ENCODE assay signal across 1 cellular context in the genomic region with DNA sequence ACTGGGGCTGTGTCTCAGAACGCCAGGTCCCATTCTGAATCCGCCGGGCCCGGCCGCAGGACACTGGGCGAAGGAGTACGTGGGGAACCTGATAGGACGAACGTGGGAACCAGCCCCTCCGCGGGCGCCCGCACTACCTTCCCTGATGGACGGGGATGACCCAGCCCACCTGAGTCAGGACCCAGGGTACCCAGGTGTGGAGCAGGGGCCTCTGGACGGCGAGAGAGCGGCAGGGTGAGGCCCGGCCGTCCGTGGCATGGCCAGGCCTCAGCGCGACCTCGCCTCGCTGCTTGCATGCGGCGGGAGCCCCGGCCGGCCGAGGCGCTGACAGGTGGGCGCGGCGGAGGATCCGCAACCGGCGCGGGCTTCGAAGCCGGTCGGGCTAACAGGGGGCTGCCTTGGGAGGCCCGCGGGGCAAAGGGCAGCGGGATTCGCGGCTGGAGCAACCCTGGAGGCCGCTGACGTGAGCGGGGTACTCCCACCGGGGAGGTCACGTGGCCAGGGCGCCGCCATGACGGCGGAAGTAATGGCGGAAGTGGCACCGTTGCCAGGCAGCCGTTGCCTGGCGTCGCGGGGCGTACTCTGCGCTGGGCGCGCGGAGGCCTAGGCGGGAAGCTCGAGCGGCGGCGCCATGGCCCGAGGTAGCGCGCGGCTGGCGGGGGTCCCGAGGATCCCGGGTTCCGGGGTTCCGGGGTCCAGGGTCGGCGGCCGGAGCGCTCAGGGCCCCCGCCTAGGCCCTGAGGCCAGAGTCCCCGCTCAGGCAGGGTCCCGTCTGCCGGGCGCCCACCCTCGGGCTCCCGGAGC.
TF ChIP-seq lines count a peak whose summit lies in the region.

A gene (plus strand): TSS at position 580 of the 804 bp plus-strand sequence. CDS start 52 bp downstream, at position 632.

TF ChIP-seq in HepG2, 621 proteins besides CTCF, POLR2A, EP300 and RAD21 (continued from another document and continues in another):
- TF ChIP-seq, protein P1, sequence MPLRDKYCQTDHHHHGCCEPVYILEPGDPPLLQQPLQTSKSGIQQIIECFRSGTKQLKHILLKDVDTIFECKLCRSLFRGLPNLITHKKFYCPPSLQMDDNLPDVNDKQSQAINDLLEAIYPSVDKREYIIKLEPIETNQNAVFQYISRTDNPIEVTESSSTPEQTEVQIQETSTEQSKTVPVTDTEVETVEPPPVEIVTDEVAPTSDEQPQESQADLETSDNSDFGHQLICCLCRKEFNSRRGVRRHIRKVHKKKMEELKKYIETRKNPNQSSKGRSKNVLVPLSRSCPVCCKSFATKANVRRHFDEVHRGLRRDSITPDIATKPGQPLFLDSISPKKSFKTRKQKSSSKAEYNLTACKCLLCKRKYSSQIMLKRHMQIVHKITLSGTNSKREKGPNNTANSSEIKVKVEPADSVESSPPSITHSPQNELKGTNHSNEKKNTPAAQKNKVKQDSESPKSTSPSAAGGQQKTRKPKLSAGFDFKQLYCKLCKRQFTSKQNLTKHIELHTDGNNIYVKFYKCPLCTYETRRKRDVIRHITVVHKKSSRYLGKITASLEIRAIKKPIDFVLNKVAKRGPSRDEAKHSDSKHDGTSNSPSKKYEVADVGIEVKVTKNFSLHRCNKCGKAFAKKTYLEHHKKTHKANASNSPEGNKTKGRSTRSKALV (CRISPR knock-in tag; IDR thresholded peaks at IDR 0.05), result peak; percentile 72; the same call in 1 of the 2 replicates
- TF ChIP-seq, protein P2, sequence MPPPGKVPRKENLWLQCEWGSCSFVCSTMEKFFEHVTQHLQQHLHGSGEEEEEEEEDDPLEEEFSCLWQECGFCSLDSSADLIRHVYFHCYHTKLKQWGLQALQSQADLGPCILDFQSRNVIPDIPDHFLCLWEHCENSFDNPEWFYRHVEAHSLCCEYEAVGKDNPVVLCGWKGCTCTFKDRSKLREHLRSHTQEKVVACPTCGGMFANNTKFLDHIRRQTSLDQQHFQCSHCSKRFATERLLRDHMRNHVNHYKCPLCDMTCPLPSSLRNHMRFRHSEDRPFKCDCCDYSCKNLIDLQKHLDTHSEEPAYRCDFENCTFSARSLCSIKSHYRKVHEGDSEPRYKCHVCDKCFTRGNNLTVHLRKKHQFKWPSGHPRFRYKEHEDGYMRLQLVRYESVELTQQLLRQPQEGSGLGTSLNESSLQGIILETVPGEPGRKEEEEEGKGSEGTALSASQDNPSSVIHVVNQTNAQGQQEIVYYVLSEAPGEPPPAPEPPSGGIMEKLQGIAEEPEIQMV (CRISPR knock-in tag; IDR thresholded peaks at IDR 0.05; ENCODE audit: low read depth), result no peak
- TF ChIP-seq ZSCAN30 (CRISPR knock-in tag; IDR thresholded peaks at IDR 0.05) (no peak), GFI1 (CRISPR knock-in tag; IDR thresholded peaks at IDR 0.05; ENCODE audit: borderline replicate concordance) (peak; percentile 55; the same call in 1 of the 2 replicates), ZNF207 (IDR thresholded peaks at IDR 0.05; ENCODE audit: borderline replicate concordance) (no peak), ZNF235 (CRISPR knock-in tag; IDR thresholded peaks at IDR 0.05; ENCODE audit: borderline replicate concordance) (peak; percentile 97; the same call in 1 of the 2 replicates), EEA1 (CRISPR knock-in tag; IDR thresholded peaks at IDR 0.05; ENCODE audit: borderline replicate concordance) (peak; percentile 75; the same call in 1 of the 2 replicates), ZNF510 (CRISPR knock-in tag; IDR thresholded peaks at IDR 0.05; ENCODE audit: low read depth) (no peak), ZNF160 (CRISPR knock-in tag; IDR thresholded peaks at IDR 0.05) (peak; percentile 57; the same call in 1 of the 2 replicates), ISL2 (CRISPR knock-in tag; IDR thresholded peaks at IDR 0.05) (peak; percentile 57), ZKSCAN8 (CRISPR knock-in tag; IDR thresholded peaks at IDR 0.05; ENCODE audit: borderline replicate concordance) (no peak), GLI4 (CRISPR knock-in tag; IDR thresholded peaks at IDR 0.05; ENCODE audit: borderline replicate concordance) (0 out of 2 replicates have a peak, but pooled peaks have one; percentile 83), SMAD3 (CRISPR knock-in tag; IDR thresholded peaks at IDR 0.05) (peak; percentile 43; the same call in 1 of the 2 replicates), ZNF652 (CRISPR knock-in tag; IDR thresholded peaks at IDR 0.05; ENCODE audit: borderline replicate concordance, low read depth) (no peak), SIN3A (IDR thresholded peaks at IDR 0.05; ENCODE audit: borderline replicate concordance, low read depth, low read length) (peak; percentile 99), GTF2F1 (IDR thresholded peaks at IDR 0.05; ENCODE audit: low read length) (no peak), PCBP2 (optimal IDR thresholded peaks at IDR 0.05; ENCODE audit: low read depth, low read length, poor library complexity, severe bottlenecking) (no peak), HNRNPUL1 (IDR thresholded peaks at IDR 0.05; ENCODE audit: low read depth, low read length) (no peak), KDM4B (CRISPR knock-in tag; IDR thresholded peaks at IDR 0.05) (peak; percentile 13; the same call in 1 of the 2 replicates), PITX1 (CRISPR knock-in tag; IDR thresholded peaks at IDR 0.05) (peak; percentile 59; the same call in 1 of the 2 replicates), SRSF4 (IDR thresholded peaks at IDR 0.05; ENCODE audit: low read depth, low read length, poor library complexity, severe bottlenecking) (no peak), RXRA (CRISPR knock-in tag; IDR thresholded peaks at IDR 0.05) (peak; percentile 65), ZFP36L2 (CRISPR knock-in tag; IDR thresholded peaks at IDR 0.05) (no peak; the same call in 1 of the 2 replicates), JDP2 (CRISPR knock-in tag; IDR thresholded peaks at IDR 0.05; ENCODE audit: borderline replicate concordance) (no peak)
- TF ChIP-seq, protein P3, sequence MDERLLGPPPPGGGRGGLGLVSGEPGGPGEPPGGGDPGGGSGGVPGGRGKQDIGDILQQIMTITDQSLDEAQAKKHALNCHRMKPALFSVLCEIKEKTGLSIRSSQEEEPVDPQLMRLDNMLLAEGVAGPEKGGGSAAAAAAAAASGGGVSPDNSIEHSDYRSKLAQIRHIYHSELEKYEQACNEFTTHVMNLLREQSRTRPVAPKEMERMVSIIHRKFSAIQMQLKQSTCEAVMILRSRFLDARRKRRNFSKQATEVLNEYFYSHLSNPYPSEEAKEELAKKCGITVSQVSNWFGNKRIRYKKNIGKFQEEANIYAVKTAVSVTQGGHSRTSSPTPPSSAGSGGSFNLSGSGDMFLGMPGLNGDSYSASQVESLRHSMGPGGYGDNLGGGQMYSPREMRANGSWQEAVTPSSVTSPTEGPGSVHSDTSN (CRISPR knock-in tag; IDR thresholded peaks at IDR 0.05), result no peak
- TF ChIP-seq, protein P4, sequence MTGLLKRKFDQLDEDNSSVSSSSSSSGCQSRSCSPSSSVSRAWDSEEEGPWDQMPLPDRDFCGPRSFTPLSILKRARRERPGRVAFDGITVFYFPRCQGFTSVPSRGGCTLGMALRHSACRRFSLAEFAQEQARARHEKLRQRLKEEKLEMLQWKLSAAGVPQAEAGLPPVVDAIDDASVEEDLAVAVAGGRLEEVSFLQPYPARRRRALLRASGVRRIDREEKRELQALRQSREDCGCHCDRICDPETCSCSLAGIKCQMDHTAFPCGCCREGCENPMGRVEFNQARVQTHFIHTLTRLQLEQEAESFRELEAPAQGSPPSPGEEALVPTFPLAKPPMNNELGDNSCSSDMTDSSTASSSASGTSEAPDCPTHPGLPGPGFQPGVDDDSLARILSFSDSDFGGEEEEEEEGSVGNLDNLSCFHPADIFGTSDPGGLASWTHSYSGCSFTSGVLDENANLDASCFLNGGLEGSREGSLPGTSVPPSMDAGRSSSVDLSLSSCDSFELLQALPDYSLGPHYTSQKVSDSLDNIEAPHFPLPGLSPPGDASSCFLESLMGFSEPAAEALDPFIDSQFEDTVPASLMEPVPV (CRISPR knock-in tag; IDR thresholded peaks at IDR 0.05), result peak; percentile 86
- TF ChIP-seq, protein P5, sequence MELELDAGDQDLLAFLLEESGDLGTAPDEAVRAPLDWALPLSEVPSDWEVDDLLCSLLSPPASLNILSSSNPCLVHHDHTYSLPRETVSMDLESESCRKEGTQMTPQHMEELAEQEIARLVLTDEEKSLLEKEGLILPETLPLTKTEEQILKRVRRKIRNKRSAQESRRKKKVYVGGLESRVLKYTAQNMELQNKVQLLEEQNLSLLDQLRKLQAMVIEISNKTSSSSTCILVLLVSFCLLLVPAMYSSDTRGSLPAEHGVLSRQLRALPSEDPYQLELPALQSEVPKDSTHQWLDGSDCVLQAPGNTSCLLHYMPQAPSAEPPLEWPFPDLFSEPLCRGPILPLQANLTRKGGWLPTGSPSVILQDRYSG (CRISPR knock-in tag; IDR thresholded peaks at IDR 0.05), result no peak
- TF ChIP-seq, protein P6, sequence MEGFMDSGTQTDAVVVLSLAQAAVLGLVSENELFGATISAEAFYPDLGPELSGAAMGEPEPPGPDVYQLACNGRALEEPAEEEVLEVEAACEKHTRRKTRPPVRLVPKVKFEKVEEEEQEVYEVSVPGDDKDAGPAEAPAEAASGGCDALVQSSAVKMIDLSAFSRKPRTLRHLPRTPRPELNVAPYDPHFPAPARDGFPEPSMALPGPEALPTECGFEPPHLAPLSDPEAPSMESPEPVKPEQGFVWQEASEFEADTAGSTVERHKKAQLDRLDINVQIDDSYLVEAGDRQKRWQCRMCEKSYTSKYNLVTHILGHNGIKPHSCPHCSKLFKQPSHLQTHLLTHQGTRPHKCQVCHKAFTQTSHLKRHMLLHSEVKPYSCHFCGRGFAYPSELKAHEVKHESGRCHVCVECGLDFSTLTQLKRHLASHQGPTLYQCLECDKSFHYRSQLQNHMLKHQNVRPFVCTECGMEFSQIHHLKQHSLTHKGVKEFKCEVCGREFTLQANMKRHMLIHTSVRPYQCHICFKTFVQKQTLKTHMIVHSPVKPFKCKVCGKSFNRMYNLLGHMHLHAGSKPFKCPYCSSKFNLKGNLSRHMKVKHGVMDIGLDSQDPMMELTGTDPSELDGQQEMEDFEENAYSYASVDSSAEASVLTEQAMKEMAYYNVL (CRISPR knock-in tag; IDR thresholded peaks at IDR 0.05; ENCODE audit: borderline replicate concordance), result peak; percentile 83; the same call in 1 of the 2 replicates
- TF ChIP-seq, protein P7, sequence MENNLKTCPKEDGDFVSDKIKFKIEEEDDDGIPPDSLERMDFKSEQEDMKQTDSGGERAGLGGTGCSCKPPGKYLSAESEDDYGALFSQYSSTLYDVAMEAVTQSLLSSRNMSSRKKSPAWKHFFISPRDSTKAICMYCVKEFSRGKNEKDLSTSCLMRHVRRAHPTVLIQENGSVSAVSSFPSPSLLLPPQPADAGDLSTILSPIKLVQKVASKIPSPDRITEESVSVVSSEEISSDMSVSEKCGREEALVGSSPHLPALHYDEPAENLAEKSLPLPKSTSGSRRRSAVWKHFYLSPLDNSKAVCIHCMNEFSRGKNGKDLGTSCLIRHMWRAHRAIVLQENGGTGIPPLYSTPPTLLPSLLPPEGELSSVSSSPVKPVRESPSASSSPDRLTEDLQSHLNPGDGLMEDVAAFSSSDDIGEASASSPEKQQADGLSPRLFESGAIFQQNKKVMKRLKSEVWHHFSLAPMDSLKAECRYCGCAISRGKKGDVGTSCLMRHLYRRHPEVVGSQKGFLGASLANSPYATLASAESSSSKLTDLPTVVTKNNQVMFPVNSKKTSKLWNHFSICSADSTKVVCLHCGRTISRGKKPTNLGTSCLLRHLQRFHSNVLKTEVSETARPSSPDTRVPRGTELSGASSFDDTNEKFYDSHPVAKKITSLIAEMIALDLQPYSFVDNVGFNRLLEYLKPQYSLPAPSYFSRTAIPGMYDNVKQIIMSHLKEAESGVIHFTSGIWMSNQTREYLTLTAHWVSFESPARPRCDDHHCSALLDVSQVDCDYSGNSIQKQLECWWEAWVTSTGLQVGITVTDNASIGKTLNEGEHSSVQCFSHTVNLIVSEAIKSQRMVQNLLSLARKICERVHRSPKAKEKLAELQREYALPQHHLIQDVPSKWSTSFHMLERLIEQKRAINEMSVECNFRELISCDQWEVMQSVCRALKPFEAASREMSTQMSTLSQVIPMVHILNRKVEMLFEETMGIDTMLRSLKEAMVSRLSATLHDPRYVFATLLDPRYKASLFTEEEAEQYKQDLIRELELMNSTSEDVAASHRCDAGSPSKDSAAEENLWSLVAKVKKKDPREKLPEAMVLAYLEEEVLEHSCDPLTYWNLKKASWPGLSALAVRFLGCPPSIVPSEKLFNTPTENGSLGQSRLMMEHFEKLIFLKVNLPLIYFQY (CRISPR knock-in tag; IDR thresholded peaks at IDR 0.05; ENCODE audit: borderline replicate concordance), result peak; percentile 88
- TF ChIP-seq, protein P8, sequence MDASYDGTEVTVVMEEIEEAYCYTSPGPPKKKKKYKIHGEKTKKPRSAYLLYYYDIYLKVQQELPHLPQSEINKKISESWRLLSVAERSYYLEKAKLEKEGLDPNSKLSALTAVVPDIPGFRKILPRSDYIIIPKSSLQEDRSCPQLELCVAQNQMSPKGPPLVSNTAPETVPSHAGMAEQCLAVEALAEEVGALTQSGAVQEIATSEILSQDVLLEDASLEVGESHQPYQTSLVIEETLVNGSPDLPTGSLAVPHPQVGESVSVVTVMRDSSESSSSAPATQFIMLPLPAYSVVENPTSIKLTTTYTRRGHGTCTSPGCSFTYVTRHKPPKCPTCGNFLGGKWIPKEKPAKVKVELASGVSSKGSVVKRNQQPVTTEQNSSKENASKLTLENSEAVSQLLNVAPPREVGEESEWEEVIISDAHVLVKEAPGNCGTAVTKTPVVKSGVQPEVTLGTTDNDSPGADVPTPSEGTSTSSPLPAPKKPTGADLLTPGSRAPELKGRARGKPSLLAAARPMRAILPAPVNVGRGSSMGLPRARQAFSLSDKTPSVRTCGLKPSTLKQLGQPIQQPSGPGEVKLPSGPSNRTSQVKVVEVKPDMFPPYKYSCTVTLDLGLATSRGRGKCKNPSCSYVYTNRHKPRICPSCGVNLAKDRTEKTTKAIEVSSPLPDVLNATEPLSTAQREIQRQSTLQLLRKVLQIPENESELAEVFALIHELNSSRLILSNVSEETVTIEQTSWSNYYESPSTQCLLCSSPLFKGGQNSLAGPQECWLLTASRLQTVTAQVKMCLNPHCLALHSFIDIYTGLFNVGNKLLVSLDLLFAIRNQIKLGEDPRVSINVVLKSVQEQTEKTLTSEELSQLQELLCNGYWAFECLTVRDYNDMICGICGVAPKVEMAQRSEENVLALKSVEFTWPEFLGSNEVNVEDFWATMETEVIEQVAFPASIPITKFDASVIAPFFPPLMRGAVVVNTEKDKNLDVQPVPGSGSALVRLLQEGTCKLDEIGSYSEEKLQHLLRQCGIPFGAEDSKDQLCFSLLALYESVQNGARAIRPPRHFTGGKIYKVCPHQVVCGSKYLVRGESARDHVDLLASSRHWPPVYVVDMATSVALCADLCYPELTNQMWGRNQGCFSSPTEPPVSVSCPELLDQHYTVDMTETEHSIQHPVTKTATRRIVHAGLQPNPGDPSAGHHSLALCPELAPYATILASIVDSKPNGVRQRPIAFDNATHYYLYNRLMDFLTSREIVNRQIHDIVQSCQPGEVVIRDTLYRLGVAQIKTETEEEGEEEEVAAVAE (CRISPR knock-in tag; IDR thresholded peaks at IDR 0.05; ENCODE audit: borderline replicate concordance), result peak; percentile 60
- TF ChIP-seq, protein P9, sequence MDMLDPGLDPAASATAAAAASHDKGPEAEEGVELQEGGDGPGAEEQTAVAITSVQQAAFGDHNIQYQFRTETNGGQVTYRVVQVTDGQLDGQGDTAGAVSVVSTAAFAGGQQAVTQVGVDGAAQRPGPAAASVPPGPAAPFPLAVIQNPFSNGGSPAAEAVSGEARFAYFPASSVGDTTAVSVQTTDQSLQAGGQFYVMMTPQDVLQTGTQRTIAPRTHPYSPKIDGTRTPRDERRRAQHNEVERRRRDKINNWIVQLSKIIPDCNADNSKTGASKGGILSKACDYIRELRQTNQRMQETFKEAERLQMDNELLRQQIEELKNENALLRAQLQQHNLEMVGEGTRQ (IDR thresholded peaks at IDR 0.05; ENCODE audit: low read depth, low read length), result peak; percentile 96
- TF ChIP-seq, protein P9 (CRISPR knock-in tag; IDR thresholded peaks at IDR 0.05; ENCODE audit: borderline replicate concordance), result peak; percentile 95
